ENCODE assay signal across 10 cellular contexts in genomic region chr9:127974002-127974768, GRCh38. TPM values are rescaled to one million over a fixed set of nuclear protein-coding genes. Genes with fewer than 3 reads are reported as not detected.
DNase-seq lines count a peak whose midpoint lies in the region; ATAC-seq and TF ChIP-seq lines count a peak whose summit lies in the region.
"Had no signal": no experiment of that assay in that cellular context is flagged by ENCODE, and none has a peak within 500 bp of the region (broad histone marks: within the 10 kb centered on the region; RNA-seq: fewer than 3 reads in every experiment).

No MANE protein-coding gene starts in this region.

- DNase-seq in T-helper 2 cell treated with Interferon-gamma antibody and Interleukin-4, amounts not matched to agents 5 μg/mL and 100 μg/mL, for 36 hours (ENCODE audit: low spot score): no peak
- DNase-seq in T-helper 2 cell: no peak
- no peak for DNase-seq in activated CD4-positive, alpha-beta memory T cell treated with anti-CD3 and anti-CD28 coated beads for 36 hours
- DNase-seq in right atrium auricular region (ENCODE audit: low spot score): no peak
- no peak for DNase-seq in stimulated activated naive CD8-positive, alpha-beta T cell treated with anti-CD3 and anti-CD28 coated beads, Interleukin-15, amount 100 ng/mL, for 72 hours
- DNase-seq in islet precursor cell: no peak
- DNase-seq in AG08395 (ENCODE audit: low spot score): no peak
- DNase-seq: lower lobe of right lung, SJCRH30 had no signal

- H3K9me3 Mint-ChIP-seq in T-helper 2 cell treated with Interferon-gamma antibody and Interleukin-4, amounts not matched to agents 5 μg/mL and 100 μg/mL, for 36 hours: no peaks in the 10 kb centered on the region
- H3K9me3 Mint-ChIP-seq in activated CD4-positive, alpha-beta memory T cell treated with anti-CD3 and anti-CD28 coated beads for 36 hours: no peaks in the 10 kb centered on the region
- H3K9me3 Mint-ChIP-seq in stimulated activated naive CD8-positive, alpha-beta T cell treated with anti-CD3 and anti-CD28 coated beads, Interleukin-15, amount 100 ng/mL, for 72 hours: no peaks in the 10 kb centered on the region

- peak overlapping the region; percentile 94 to 96 for H3K27ac ChIP-seq in right atrium auricular region
- H3K27ac ChIP-seq: lower lobe of right lung, SJCRH30 had no signal

- intact Hi-C loops in activated CD4-positive, alpha-beta memory T cell treated with anti-CD3 and anti-CD28 coated beads for 36 hours (cut with micrococcal nuclease): loop anchor here (5.0 kb wide), 2 partner anchors 33 to 187 kb away; partner anchors contain the start of gene CDK9

- H3K4me1 Mint-ChIP-seq in T-helper 2 cell treated with Interferon-gamma antibody and Interleukin-4, amounts not matched to agents 5 μg/mL and 100 μg/mL, for 36 hours (ENCODE audit: low read depth): peaks cover 69% of the 10 kb centered on the region
- H3K4me1 Mint-ChIP-seq in activated CD4-positive, alpha-beta memory T cell treated with anti-CD3 and anti-CD28 coated beads for 36 hours (ENCODE audit: low read depth): peaks cover 85% of the 10 kb centered on the region
- peaks cover 85% of the 10 kb centered on the region for H3K4me1 Mint-ChIP-seq in stimulated activated naive CD8-positive, alpha-beta T cell treated with anti-CD3 and anti-CD28 coated beads, Interleukin-15, amount 100 ng/mL, for 72 hours

- H3K27ac Mint-ChIP-seq in T-helper 2 cell treated with Interferon-gamma antibody and Interleukin-4, amounts not matched to agents 5 μg/mL and 100 μg/mL, for 36 hours: peak overlapping the region; percentile 84
- H3K27ac Mint-ChIP-seq in activated CD4-positive, alpha-beta memory T cell treated with anti-CD3 and anti-CD28 coated beads for 36 hours: peak overlapping the region; percentile 84
- H3K27ac Mint-ChIP-seq in stimulated activated naive CD8-positive, alpha-beta T cell treated with anti-CD3 and anti-CD28 coated beads, Interleukin-15, amount 100 ng/mL, for 72 hours: peak overlapping the region; percentile 88 to 92

- H3K36me3 ChIP-seq in right atrium auricular region: no peaks in the 10 kb centered on the region
- H3K36me3 ChIP-seq: lower lobe of right lung, SJCRH30 had no signal

- H3K4me3 Mint-ChIP-seq in T-helper 2 cell treated with Interferon-gamma antibody and Interleukin-4, amounts not matched to agents 5 μg/mL and 100 μg/mL, for 36 hours: peak overlapping the region; percentile 96
- H3K4me3 Mint-ChIP-seq in activated CD4-positive, alpha-beta memory T cell treated with anti-CD3 and anti-CD28 coated beads for 36 hours: peak overlapping the region; percentile 96
- peak overlapping the region; percentile 85 to 92 for H3K4me3 Mint-ChIP-seq in stimulated activated naive CD8-positive, alpha-beta T cell treated with anti-CD3 and anti-CD28 coated beads, Interleukin-15, amount 100 ng/mL, for 72 hours

- no peaks in the 10 kb centered on the region for H3K27me3 ChIP-seq in right atrium auricular region
- H3K27me3 ChIP-seq: SJCRH30 had no signal

- no peak overlapping the region for H3K4me3 ChIP-seq in right atrium auricular region
- H3K4me3 ChIP-seq: lower lobe of right lung, SJCRH30 had no signal

- ATAC-seq in stimulated activated naive CD8-positive, alpha-beta T cell treated with anti-CD3 and anti-CD28 coated beads, Interleukin-15, amount 100 ng/mL, for 72 hours: no peak
- no peak for ATAC-seq in HG03571 (IDR thresholded peaks at IDR 0.05; ENCODE audit: unreplicated experiment)
- ATAC-seq: lower lobe of right lung had no signal

- CTCF ChIA-PET in activated CD4-positive, alpha-beta memory T cell treated with anti-CD3 and anti-CD28 coated beads for 36 hours (lab: Charles Lee): interaction anchor here (1.5 to 12.2 kb wide), 4 partner anchors 19 to 60 kb away, joined by 4 to 106 read pairs (median 44); no protein-coding TSS in a partner anchor

- peaks cover 88% of the 10 kb centered on the region for H3K36me3 Mint-ChIP-seq in T-helper 2 cell treated with Interferon-gamma antibody and Interleukin-4, amounts not matched to agents 5 μg/mL and 100 μg/mL, for 36 hours (ENCODE audit: low read depth)
- peaks cover 11% of the 10 kb centered on the region for H3K36me3 Mint-ChIP-seq in activated CD4-positive, alpha-beta memory T cell treated with anti-CD3 and anti-CD28 coated beads for 36 hours

- TF ChIP-seq CTCF in right atrium auricular region (IDR thresholded peaks at IDR 0.05): no peak

- H3K27me3 Mint-ChIP-seq in T-helper 2 cell treated with Interferon-gamma antibody and Interleukin-4, amounts not matched to agents 5 μg/mL and 100 μg/mL, for 36 hours (ENCODE audit: low read depth): no peaks in the 10 kb centered on the region
- no peaks in the 10 kb centered on the region for H3K27me3 Mint-ChIP-seq in activated CD4-positive, alpha-beta memory T cell treated with anti-CD3 and anti-CD28 coated beads for 36 hours
- no peaks in the 10 kb centered on the region for H3K27me3 Mint-ChIP-seq in stimulated activated naive CD8-positive, alpha-beta T cell treated with anti-CD3 and anti-CD28 coated beads, Interleukin-15, amount 100 ng/mL, for 72 hours

- POLR2A ChIA-PET in activated CD4-positive, alpha-beta memory T cell treated with anti-CD3 and anti-CD28 coated beads for 36 hours (lab: Charles Lee): interaction anchor here (1.8 to 2.1 kb wide), 2 partner anchors 19 to 120 kb away, joined by 6 read pairs; no protein-coding TSS in a partner anchor

- H3K4me1 ChIP-seq in right atrium auricular region: peaks cover 0 to 98% of the 10 kb centered on the region in 2 donors

- no peaks in the 10 kb centered on the region for H3K9me3 ChIP-seq in right atrium auricular region
- H3K9me3 ChIP-seq: lower lobe of right lung, SJCRH30 had no signal

RNA-seq across cellular contexts. Expression of gene EEIG1, which starts 6.6 kb away (rescaled TPM):
- total RNA-seq in activated CD4-positive, alpha-beta memory T cell treated with anti-CD3 and anti-CD28 coated beads for 36 hours: 10 to 100 TPM; 50.7 to 58.0 TPM
- 10 to 100 TPM in 1 of 2 donors, 1 to 10 TPM in 1; 8.3 to 11.6 TPM for total RNA-seq in right atrium auricular region

RNA-seq across cellular contexts. Expression of gene DPM2, which starts 36.5 kb away (rescaled TPM):
- 10 to 100 TPM; 41.5 to 42.0 TPM for total RNA-seq in activated CD4-positive, alpha-beta memory T cell treated with anti-CD3 and anti-CD28 coated beads for 36 hours
- 10 to 100 TPM in 1 of 2 donors, 1 to 10 TPM in 1; 4.7 to 11.4 TPM for total RNA-seq in right atrium auricular region

RNA-seq across cellular contexts. Expression of gene PIP5KL1, which starts 43.6 kb away (rescaled TPM):
- total RNA-seq in activated CD4-positive, alpha-beta memory T cell treated with anti-CD3 and anti-CD28 coated beads for 36 hours: 1 to 10 TPM in 1 of 2 experiments, under 1 TPM in 1; 0.94 to 2.9 TPM
- total RNA-seq in right atrium auricular region: under 1 TPM in 1 of 2 donors, not detected in 1; 0.20 TPM

RNA-seq across cellular contexts. Expression of gene ST6GALNAC4, which starts 57.3 kb away (rescaled TPM):
- total RNA-seq in activated CD4-positive, alpha-beta memory T cell treated with anti-CD3 and anti-CD28 coated beads for 36 hours: 10 to 100 TPM; 21.2 to 23.5 TPM
- total RNA-seq in right atrium auricular region: 10 to 100 TPM; 31.7 to 59.0 TPM

Comparison
In these comparisons a context has a peak if more than half of its experiments do, and no peak if none do; other contexts are left out.
1. RNA of gene EEIG1, which starts 6.6 kb away (total RNA-seq): 50.7 to 58.0 TPM in activated CD4-positive, alpha-beta memory T cell treated with anti-CD3 and anti-CD28 coated beads for 36 hours; 8.3 to 11.6 TPM in right atrium auricular region; every median in the first group is over 4 times any median in the second.
2. Peak in every context shown above with its lines, with median percentiles within 50 percentile points of each other: H3K27ac Mint-ChIP-seq and H3K4me3 Mint-ChIP-seq.